Comparison of ENCODE assay signal across 11 cellular contexts in the genomic region with DNA sequence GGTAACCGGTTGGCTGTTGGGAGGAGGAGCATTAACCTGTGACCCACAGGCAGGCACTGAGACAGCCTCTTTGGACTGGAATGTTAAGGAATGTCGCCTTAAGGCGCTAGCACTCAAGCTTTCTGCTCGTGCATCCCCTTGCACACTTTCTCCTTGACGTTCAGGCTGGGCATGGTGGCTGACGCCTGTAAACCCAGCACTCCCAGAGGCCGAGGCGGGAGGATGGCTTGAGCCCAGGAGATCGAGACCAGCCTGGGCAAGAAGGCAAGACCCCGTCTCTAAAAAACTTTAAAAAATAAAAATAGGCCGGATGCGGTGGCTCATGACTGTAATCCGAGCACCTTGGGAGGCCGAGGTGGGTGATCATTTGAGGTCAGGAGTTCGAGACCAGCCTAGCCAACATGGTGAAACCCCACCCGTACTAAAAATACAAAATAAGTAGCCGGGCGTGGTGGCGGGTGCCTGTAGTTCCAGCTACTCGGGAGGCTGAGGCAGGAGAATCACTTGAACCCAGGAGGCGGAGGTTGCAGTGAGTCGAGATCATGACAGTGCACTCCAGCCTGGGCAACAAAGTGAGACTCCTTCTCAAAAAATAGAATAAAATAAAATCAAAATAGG. TPM values are rescaled to one million over a fixed set of nuclear protein-coding genes. Genes with fewer than 3 reads are reported as not detected.
DNase-seq lines count a peak whose midpoint lies in the region; ATAC-seq and TF ChIP-seq lines count a peak whose summit lies in the region.
"Had no signal": no experiment of that assay in that cellular context is flagged by ENCODE, and none has a peak within 500 bp of the region (broad histone marks: within the 10 kb centered on the region; RNA-seq: fewer than 3 reads in every experiment).

No MANE protein-coding gene starts in this region.

- CTCF ChIA-PET in activated naive CD4-positive, alpha-beta T cell treated with anti-CD3 and anti-CD28 coated beads, Interleukin-2, amount 10 ng/mL, durations not matched to agents 7 days and 5 days (lab: Charles Lee): interaction anchor here (2.7 kb wide), 2 partner anchors 9 to 36 kb away, joined by 9 to 11 read pairs; no protein-coding TSS in a partner anchor

- H3K4me3 Mint-ChIP-seq in activated naive CD4-positive, alpha-beta T cell treated with anti-CD3 and anti-CD28 coated beads, Interleukin-2, amount 10 ng/mL, durations not matched to agents 7 days and 5 days: peak overlapping the region; percentile 99
- H3K4me3 Mint-ChIP-seq: mesothelial cell of epicardium had no signal

- TF ChIP-seq CTCF in WI38 (IDR thresholded peaks at IDR 0.05; ENCODE audit: low read depth, low read length) (no peak), thoracic aorta (IDR thresholded peaks at IDR 0.05) (no peak), GM10266 (IDR thresholded peaks at IDR 0.05; ENCODE audit: control insufficient read depth, insufficient read depth, low read depth, missing control alignments) (no peak)

- DNase-seq in activated naive CD4-positive, alpha-beta T cell treated with anti-CD3 and anti-CD28 coated beads, Interleukin-2, amount 10 ng/mL, durations not matched to agents 7 days and 5 days: no peak
- DNase-seq in activated naive CD4-positive, alpha-beta T cell treated with anti-CD3 and anti-CD28 coated beads, Interleukin-2, amount 50 U/mL, for 72 hours (ENCODE audit: low spot score in 2 of 2): no peak
- no peak for DNase-seq in thoracic aorta (ENCODE audit: low spot score)
- DNase-seq in DMS114 treated with DMSO at 0.1 percent for 48 hours (lab: John Stamatoyannopoulos, UW; ENCODE audit: unreplicated experiment): no peak
- DNase-seq in GM10266 (ENCODE audit: extremely low spot score): no peak
- DNase-seq: effector memory CD4-positive, alpha-beta T cell; stimulated activated CD4-positive, alpha-beta T cell treated with anti-CD3 and anti-CD28 coated beads, Interleukin-2, amount 100 ng/mL, for 24 hours had no signal

- peaks cover 43% of the 10 kb centered on the region for H3K4me1 Mint-ChIP-seq in activated naive CD4-positive, alpha-beta T cell treated with anti-CD3 and anti-CD28 coated beads, Interleukin-2, amount 10 ng/mL, durations not matched to agents 7 days and 5 days

- peaks cover 22% of the 10 kb centered on the region for H3K36me3 Mint-ChIP-seq in activated naive CD4-positive, alpha-beta T cell treated with anti-CD3 and anti-CD28 coated beads, Interleukin-2, amount 10 ng/mL, durations not matched to agents 7 days and 5 days
- peaks cover 7 to 26% of the 10 kb centered on the region in 2 donors for H3K36me3 Mint-ChIP-seq in activated naive CD4-positive, alpha-beta T cell treated with anti-CD3 and anti-CD28 coated beads, Interleukin-2, amount 50 U/mL, for 72 hours
- H3K36me3 Mint-ChIP-seq: mesothelial cell of epicardium had no signal

- no peaks in the 10 kb centered on the region for H3K36me3 ChIP-seq in thoracic aorta

- H3K27ac Mint-ChIP-seq in activated naive CD4-positive, alpha-beta T cell treated with anti-CD3 and anti-CD28 coated beads, Interleukin-2, amount 10 ng/mL, durations not matched to agents 7 days and 5 days: no peak overlapping the region
- H3K27ac Mint-ChIP-seq in activated naive CD4-positive, alpha-beta T cell treated with anti-CD3 and anti-CD28 coated beads, Interleukin-2, amount 50 U/mL, for 72 hours: no peak overlapping the region

- no peaks in the 10 kb centered on the region for H3K27me3 ChIP-seq in thoracic aorta (replicated peaks; ENCODE audit: insufficient read depth)

- H3K27me3 Mint-ChIP-seq in activated naive CD4-positive, alpha-beta T cell treated with anti-CD3 and anti-CD28 coated beads, Interleukin-2, amount 10 ng/mL, durations not matched to agents 7 days and 5 days: no peaks in the 10 kb centered on the region

- H3K4me3 ChIP-seq in WI38 (ENCODE audit: low read depth, low read length) (peak overlapping the region; percentile 95), iPS-18c (ENCODE audit: insufficient read depth, low read depth, low read length) (peak overlapping the region; percentile 97), thoracic aorta (peak overlapping the region; percentile 91)

- H3K9me3 ChIP-seq in iPS-18c (ENCODE audit: control insufficient read depth, insufficient read depth, low read length): no peaks in the 10 kb centered on the region
- no peaks in the 10 kb centered on the region for H3K9me3 ChIP-seq in thoracic aorta

- H3K9me3 Mint-ChIP-seq in activated naive CD4-positive, alpha-beta T cell treated with anti-CD3 and anti-CD28 coated beads, Interleukin-2, amount 10 ng/mL, durations not matched to agents 7 days and 5 days: no peaks in the 10 kb centered on the region
- no peaks in the 10 kb centered on the region for H3K9me3 Mint-ChIP-seq in activated naive CD4-positive, alpha-beta T cell treated with anti-CD3 and anti-CD28 coated beads, Interleukin-2, amount 50 U/mL, for 72 hours
- H3K9me3 Mint-ChIP-seq: mesothelial cell of epicardium had no signal

- no peak overlapping the region for H3K27ac ChIP-seq in thoracic aorta

- no peak for ATAC-seq in activated naive CD4-positive, alpha-beta T cell treated with anti-CD3 and anti-CD28 coated beads, Interleukin-2, amount 50 U/mL, for 72 hours
- ATAC-seq in thoracic aorta (ENCODE audit: insufficient number of reproducible peaks, low FRiP score, low read depth) (no peak), HG03439 (IDR thresholded peaks at IDR 0.05; ENCODE audit: unreplicated experiment) (no peak)

- peaks cover 24 to 58% of the 10 kb centered on the region in 2 donors for H3K4me1 ChIP-seq in thoracic aorta (ENCODE audit: control insufficient read depth in 1 of 2, low read depth in 2 of 2)

RNA-seq across cellular contexts. Expression of gene GID8, which starts 1.9 kb away (rescaled TPM):
- 10 to 100 TPM; 39.7 to 47.3 TPM for total RNA-seq in activated naive CD4-positive, alpha-beta T cell treated with anti-CD3 and anti-CD28 coated beads, Interleukin-2, amount 50 U/mL, for 72 hours
- total RNA-seq in thoracic aorta: 10 to 100 TPM; 29.1 to 30.3 TPM

RNA-seq across cellular contexts. Expression of gene DIDO1, which starts 9.8 kb away (rescaled TPM):
- total RNA-seq in activated naive CD4-positive, alpha-beta T cell treated with anti-CD3 and anti-CD28 coated beads, Interleukin-2, amount 50 U/mL, for 72 hours: 10 to 100 TPM; 40.1 to 52.7 TPM
- total RNA-seq in thoracic aorta: 10 to 100 TPM; 63.8 to 80.4 TPM

RNA-seq across cellular contexts. Expression of gene SLC17A9, which starts 16.4 kb away (rescaled TPM):
- 10 to 100 TPM; 17.5 to 22.0 TPM for total RNA-seq in activated naive CD4-positive, alpha-beta T cell treated with anti-CD3 and anti-CD28 coated beads, Interleukin-2, amount 50 U/mL, for 72 hours
- 10 to 100 TPM; 17.9 to 18.8 TPM for total RNA-seq in thoracic aorta
